Comparison of ENCODE assay signal across 15 cellular contexts in the genomic region with DNA sequence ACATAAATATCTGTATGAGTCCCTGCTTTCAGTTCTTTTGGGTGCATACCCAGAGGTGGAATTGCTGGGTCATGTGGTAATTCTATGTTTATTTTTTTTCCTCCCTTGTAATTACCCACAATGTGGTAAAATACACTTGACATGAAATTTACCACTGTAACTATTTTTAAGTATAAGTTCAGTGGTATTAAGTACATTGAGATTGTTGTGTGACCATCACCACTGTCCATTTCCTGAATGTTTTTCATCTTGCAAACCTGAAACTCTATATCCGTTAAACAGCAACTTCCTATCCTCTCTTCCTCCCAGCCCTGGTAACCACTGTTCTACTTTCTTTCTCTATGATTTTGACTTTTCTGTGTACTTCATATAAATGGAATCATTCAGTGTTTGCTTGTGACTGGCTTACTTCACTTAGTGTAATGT. TPM values are rescaled to one million over a fixed set of nuclear protein-coding genes. Genes with fewer than 3 reads are reported as not detected.
A peak's percentile ranks its signal among the peaks of the same experiment; 100 is the strongest.
DNase-seq lines count a peak whose midpoint lies in the region; ATAC-seq and TF ChIP-seq lines count a peak whose summit lies in the region.
"Had no signal": no experiment of that assay in that cellular context is flagged by ENCODE, and none has a peak within 500 bp of the region (broad histone marks: within the 10 kb centered on the region; RNA-seq: fewer than 3 reads in every experiment).

No MANE protein-coding gene starts in this region.

- H4K20me1 ChIP-seq in BLaER1 treated with 17β-estradiol and CSF1 and Interleukin-3, amounts not matched to agents 10 nM and 100 nM = no peaks in the 10 kb centered on the region
- H4K20me1 ChIP-seq in MM.1S (ENCODE audit: insufficient read depth, low read length) (no peaks in the 10 kb centered on the region), mammary epithelial cell (ENCODE audit: insufficient read depth, low read length) (no peaks in the 10 kb centered on the region)

- peaks cover 10 to 26% of the 10 kb centered on the region in 2 donors for H3K4me1 Mint-ChIP-seq in effector memory CD8-positive, alpha-beta T cell (ENCODE audit: low read depth in 2 of 2)

- BruUV-seq in mammary epithelial cell (replicated peaks; lab: Mats Ljungman, UMichigan) = no TSS peak

- peak overlapping the region; percentile 86 to 88 for H3K27ac Mint-ChIP-seq in effector memory CD8-positive, alpha-beta T cell
- H3K27ac Mint-ChIP-seq: B cell had no signal

- ATAC-seq in effector memory CD8-positive, alpha-beta T cell (replicated peaks) = peak; percentile 84
- ATAC-seq: right cardiac atrium had no signal

- H3K79me2 ChIP-seq in MM.1S (ENCODE audit: low read length) = peaks cover 10% of the 10 kb centered on the region; the same call in 1 of the 2 replicates
- H3K79me2 ChIP-seq in mammary epithelial cell (ENCODE audit: insufficient read depth, low read length) = peaks cover 3% of the 10 kb centered on the region

- peaks cover 10 to 27% (median 20%) of the 10 kb centered on the region in 10 experiments for H3K4me1 ChIP-seq in BLaER1 treated with 17β-estradiol and CSF1 and Interleukin-3, amounts not matched to agents 10 nM and 100 nM
- peaks cover 20% of the 10 kb centered on the region for H3K4me1 ChIP-seq in MM.1S (ENCODE audit: low read length)
- peaks cover 3% of the 10 kb centered on the region for H3K4me1 ChIP-seq in BE2C
- peaks cover 7% of the 10 kb centered on the region for H3K4me1 ChIP-seq in mammary epithelial cell (ENCODE audit: insufficient read depth, low read length)

- in situ Hi-C loops in mammary epithelial cell (cut with MboI; ENCODE audit: low sequenced_read_pairs in 2 of 2) = no loop called here

- CTCF ChIA-PET in mammary epithelial cell (lab: Charles Lee; ENCODE audit: low non-redundant PET) = no interaction called here

- H3K4me3 Mint-ChIP-seq in effector memory CD8-positive, alpha-beta T cell = peak overlapping the region; percentile 7 to 26
- H3K4me3 Mint-ChIP-seq: B cell had no signal

- peaks cover 11% of the 10 kb centered on the region for H3K36me3 Mint-ChIP-seq in effector memory CD8-positive, alpha-beta T cell (ENCODE audit: insufficient read depth)

- 100% methylated on average over 1 of the region's 1 CpG for WGBS in mammary epithelial cell (ENCODE audit: low coverage, missing lambda C conversion rate)

- peak overlapping the region in 9 of 11 experiments; percentile 9 to 53 (median 36); a peak in 14 of 22 replicates for H3K4me2 ChIP-seq in BLaER1 treated with 17β-estradiol and CSF1 and Interleukin-3, amounts not matched to agents 10 nM and 100 nM
- H3K4me2 ChIP-seq in MM.1S (ENCODE audit: low read depth, low read length) = peak overlapping the region; percentile 29
- no peak overlapping the region for H3K4me2 ChIP-seq in mammary epithelial cell (ENCODE audit: insufficient read depth, low read depth, low read length)

- H2AFZ ChIP-seq in MM.1S (ENCODE audit: low read length) (no peak overlapping the region), mammary epithelial cell (ENCODE audit: low read depth, low read length) (no peak overlapping the region)

- peaks cover 0 to 21% (median 12%) of the 10 kb centered on the region in 11 experiments; a peak in 14 of 22 replicates for H3K9me3 ChIP-seq in BLaER1 treated with 17β-estradiol and CSF1 and Interleukin-3, amounts not matched to agents 10 nM and 100 nM (replicated peaks in 1 of 11)
- H3K9me3 ChIP-seq in MM.1S (replicated peaks; ENCODE audit: insufficient read depth, low read length) (no peaks in the 10 kb centered on the region), BE2C (no peaks in the 10 kb centered on the region), mammary epithelial cell (replicated peaks; ENCODE audit: insufficient read depth, low read length) (no peaks in the 10 kb centered on the region)

- no peaks in the 10 kb centered on the region for H3K27me3 ChIP-seq in BLaER1 treated with 17β-estradiol and CSF1 and Interleukin-3, amounts not matched to agents 10 nM and 100 nM
- no peaks in the 10 kb centered on the region for H3K27me3 ChIP-seq in MM.1S (replicated peaks; ENCODE audit: insufficient read depth, low read length)
- H3K27me3 ChIP-seq in BE2C = no peaks in the 10 kb centered on the region
- H3K27me3 ChIP-seq in mammary epithelial cell (ENCODE audit: insufficient read depth, low read length) = no peaks in the 10 kb centered on the region

- H3K9ac ChIP-seq in BLaER1 treated with 17β-estradiol and CSF1 and Interleukin-3, amounts not matched to agents 10 nM and 100 nM = no peak overlapping the region
- H3K9ac ChIP-seq in MM.1S (ENCODE audit: low read length) (no peak overlapping the region), mammary epithelial cell (ENCODE audit: insufficient read depth, low read length) (no peak overlapping the region)

- peaks cover 0 to 8% (median 0%) of the 10 kb centered on the region in 11 experiments; a peak in 4 of 22 replicates for H3K36me3 ChIP-seq in BLaER1 treated with 17β-estradiol and CSF1 and Interleukin-3, amounts not matched to agents 10 nM and 100 nM
- H3K36me3 ChIP-seq in MM.1S (replicated peaks; ENCODE audit: insufficient read depth, low read length) (no peaks in the 10 kb centered on the region), BE2C (no peaks in the 10 kb centered on the region), mammary epithelial cell (ENCODE audit: insufficient read depth, low read length) (no peaks in the 10 kb centered on the region)

- peak; percentile 63 for DNase-seq in GM12865 (ENCODE audit: low read depth)
- DNase-seq in MM.1S = peak; percentile 86
- DNase-seq in effector memory CD8-positive, alpha-beta T cell = no peak
- no peak for DNase-seq in BE2C
- DNase-seq in retina = no peak
- DNase-seq in mammary epithelial cell = no peak
- DNase-seq in A172 (ENCODE audit: low spot score) = no peak
- DNase-seq: activated CD4-positive, CD25-positive, alpha-beta regulatory T cell; activated T-cell treated with anti-CD3 and anti-CD28 coated beads, Interleukin-2, amount 50 U/mL, for 1 hour; cortex of kidney; NCI-H82; right cardiac atrium; RPMI8226 had no signal

- H3K27me3 Mint-ChIP-seq in effector memory CD8-positive, alpha-beta T cell = no peaks in the 10 kb centered on the region
- H3K27me3 Mint-ChIP-seq: B cell had no signal

- H3K27ac ChIP-seq in BLaER1 treated with 17β-estradiol and CSF1 and Interleukin-3, amounts not matched to agents 10 nM and 100 nM = no peak overlapping the region
- H3K27ac ChIP-seq in MM.1S (ENCODE audit: low read length) (peak overlapping the region; percentile 49; the same call in 1 of the 2 replicates), mammary epithelial cell (ENCODE audit: insufficient read depth, low read depth, low read length) (no peak overlapping the region)

- TF ChIP-seq CTCF in GM12865 (IDR thresholded peaks at IDR 0.05; ENCODE audit: insufficient read depth, low read depth, low read length, missing control alignments) = no peak
- TF ChIP-seq CTCF in MM.1S (IDR thresholded peaks at IDR 0.05; ENCODE audit: low read length) = no peak
- TF ChIP-seq CTCF in BE2C (IDR thresholded peaks at IDR 0.05; ENCODE audit: low read depth, low read length) = no peak
- no peak for TF ChIP-seq CTCF in mammary epithelial cell (conservative IDR thresholded peaks at IDR 0.05 in 1 of 2, IDR thresholded peaks at IDR 0.05 in 1 of 2; ENCODE audit: extremely low read depth in 1 of 2, insufficient read depth in 1 of 2, low read depth in 1 of 2, low read length in 2 of 2)

- no peaks in the 10 kb centered on the region for H3K9me3 Mint-ChIP-seq in effector memory CD8-positive, alpha-beta T cell

- H3K4me3 ChIP-seq in BLaER1 treated with 17β-estradiol and CSF1 and Interleukin-3, amounts not matched to agents 10 nM and 100 nM = no peak overlapping the region
- H3K4me3 ChIP-seq in GM12865 (ENCODE audit: low read depth, low read length) (no peak overlapping the region), MM.1S (ENCODE audit: low read length) (no peak overlapping the region), BE2C (ENCODE audit: low read depth, low read length) (no peak overlapping the region), mammary epithelial cell (replicated peaks in 1 of 3; ENCODE audit: insufficient read depth in 1 of 3, low read depth in 2 of 3, low read length in 3 of 3) (no peak overlapping the region)

- peaks cover 18% of the 10 kb centered on the region for H3F3A ChIP-seq in MM.1S (ENCODE audit: insufficient read depth, low read length)

- no peaks in the 10 kb centered on the region for H3K9me2 ChIP-seq in MM.1S (replicated peaks; ENCODE audit: insufficient read depth, low read length)

- dilution Hi-C loops in mammary epithelial cell (cut with HindIII; ENCODE audit: low sequenced_read_pairs) = no loop called here

- intact Hi-C loops in mammary epithelial cell (cut with micrococcal nuclease) = no loop called here

RNA-seq across cellular contexts. Expression of gene BORCS5, which starts 51.4 kb away (rescaled TPM):
- polyA plus RNA-seq in BE2C (2012; ENCODE audit: insufficient read depth, insufficient read length, low read depth) = 11.9 TPM
- 10 to 100 TPM; 17.9 to 24.8 TPM for total RNA-seq in mammary epithelial cell
- 22.5 TPM for polyA plus RNA-seq in mammary epithelial cell
- polyA minus RNA-seq in mammary epithelial cell = 2.2 TPM
- total RNA-seq in A172 (2014; rRNA removed; shearing (Covaris generic)) = 5.2 and 12.2 TPM in 2 replicates

RNA-seq across cellular contexts. Expression of gene MANSC1, which starts 58.2 kb away (rescaled TPM):
- polyA plus RNA-seq in BE2C (2012; ENCODE audit: insufficient read depth, insufficient read length, low read depth) = 11.1 TPM
- total RNA-seq in mammary epithelial cell = 10 to 100 TPM in 1 of 2 donors, 1 to 10 TPM in 1; 7.2 to 13.4 TPM
- polyA plus RNA-seq in mammary epithelial cell = 2.5 TPM
- polyA minus RNA-seq in mammary epithelial cell = 5.6 TPM
- 0.55 and 1.1 TPM in 2 replicates for total RNA-seq in A172 (2014; rRNA removed; shearing (Covaris generic))

Comparison
In these comparisons a context has a peak if more than half of its experiments do, and no peak if none do; other contexts are left out.
1. DNase-seq: peak in GM12865 (single experiment) and MM.1S (single experiment); none in effector memory CD8-positive, alpha-beta T cell (0 of 3), BE2C (single experiment), retina (single experiment), mammary epithelial cell (single experiment) and A172 (single experiment).